ENCODE assay signal across 1 cellular context in the genomic region with DNA sequence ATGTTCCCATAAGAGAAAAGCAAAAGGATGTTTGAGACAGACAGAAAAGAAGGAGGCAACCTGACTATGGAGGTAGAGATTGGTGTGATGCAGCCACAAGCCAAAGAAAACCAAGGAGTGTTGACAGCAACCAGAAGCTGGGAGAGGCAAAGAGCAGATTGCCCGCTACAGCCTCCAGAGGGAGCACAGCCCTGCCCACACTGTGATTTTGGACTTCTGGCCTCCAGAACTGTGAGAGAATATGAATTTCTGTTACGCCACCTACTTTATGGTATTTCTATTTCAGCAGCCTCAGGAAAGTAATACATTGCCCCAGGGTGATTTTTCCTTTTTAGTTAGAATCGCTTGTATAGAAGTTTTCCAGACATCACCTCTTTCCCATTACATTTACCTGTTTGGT.
TF ChIP-seq lines count a peak whose summit lies in the region.

No MANE protein-coding gene starts in this region.

TF ChIP-seq in WTC11, 78 proteins besides CTCF, POLR2A, EP300 and RAD21 (continued from another document):
- TF ChIP-seq, protein P1, sequence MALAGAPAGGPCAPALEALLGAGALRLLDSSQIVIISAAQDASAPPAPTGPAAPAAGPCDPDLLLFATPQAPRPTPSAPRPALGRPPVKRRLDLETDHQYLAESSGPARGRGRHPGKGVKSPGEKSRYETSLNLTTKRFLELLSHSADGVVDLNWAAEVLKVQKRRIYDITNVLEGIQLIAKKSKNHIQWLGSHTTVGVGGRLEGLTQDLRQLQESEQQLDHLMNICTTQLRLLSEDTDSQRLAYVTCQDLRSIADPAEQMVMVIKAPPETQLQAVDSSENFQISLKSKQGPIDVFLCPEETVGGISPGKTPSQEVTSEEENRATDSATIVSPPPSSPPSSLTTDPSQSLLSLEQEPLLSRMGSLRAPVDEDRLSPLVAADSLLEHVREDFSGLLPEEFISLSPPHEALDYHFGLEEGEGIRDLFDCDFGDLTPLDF (CRISPR knock-in tag; IDR thresholded peaks at IDR 0.05): no peak
- no peak for TF ChIP-seq HMGXB4 (CRISPR knock-in tag; IDR thresholded peaks at IDR 0.05)
- TF ChIP-seq FOXP1 (CRISPR knock-in tag; IDR thresholded peaks at IDR 0.05; ENCODE audit: borderline replicate concordance): no peak
- no peak for TF ChIP-seq ZNF416 (CRISPR knock-in tag; IDR thresholded peaks at IDR 0.05)
- no peak for TF ChIP-seq E2F4 (CRISPR knock-in tag; IDR thresholded peaks at IDR 0.05; ENCODE audit: borderline replicate concordance, low read depth)
- TF ChIP-seq ETV6 (CRISPR knock-in tag; IDR thresholded peaks at IDR 0.05): no peak
- no peak for TF ChIP-seq HMGA2 (CRISPR knock-in tag; IDR thresholded peaks at IDR 0.05)
- TF ChIP-seq ERG (CRISPR knock-in tag; IDR thresholded peaks at IDR 0.05): no peak
